Comparison of ENCODE assay signal across 28 cellular contexts in genomic region chr3:50184242-50184978, GRCh38. TPM values are rescaled to one million over a fixed set of nuclear protein-coding genes. Genes with fewer than 3 reads are reported as not detected.
"Had no signal": no experiment of that assay in that cellular context is flagged by ENCODE, and none has a peak within 500 bp of the region (broad histone marks: within the 10 kb centered on the region; RNA-seq: fewer than 3 reads in every experiment).

No MANE protein-coding gene starts in this region.

- H3K36me3 Mint-ChIP-seq: activated CD8-positive, alpha-beta memory T cell treated with anti-CD3 and anti-CD28 coated beads, Interleukin-2, amount 10 ng/mL, durations not matched to agents 7 days and 5 days; activated naive CD8-positive, alpha-beta T cell treated with anti-CD3 and anti-CD28 coated beads, Interleukin-2, amount 10 ng/mL, durations not matched to agents 7 days and 5 days had no signal

- H3K27ac ChIP-seq: foreskin keratinocyte, prostate gland, right atrium auricular region, skin epidermis had no signal

- H3K9me3 ChIP-seq: prostate gland, right atrium auricular region had no signal

- H3K27ac Mint-ChIP-seq: activated CD4-positive, alpha-beta memory T cell treated with anti-CD3 and anti-CD28 coated beads, Interleukin-2, amount 10 ng/mL, durations not matched to agents 7 days and 5 days; activated CD8-positive, alpha-beta memory T cell treated with anti-CD3 and anti-CD28 coated beads, Interleukin-2, amount 10 ng/mL, durations not matched to agents 7 days and 5 days; activated naive CD8-positive, alpha-beta T cell treated with anti-CD3 and anti-CD28 coated beads, Interleukin-2, amount 10 ng/mL, durations not matched to agents 7 days and 5 days; effector memory CD8-positive, alpha-beta T cell; T-helper 2 cell treated with Interferon-gamma antibody and Interleukin-4, amounts not matched to agents 5 μg/mL and 100 μg/mL, for 36 hours had no signal

- ATAC-seq: activated CD8-positive, alpha-beta memory T cell treated with anti-CD3 and anti-CD28 coated beads, Interleukin-2, amount 10 ng/mL, durations not matched to agents 7 days and 5 days; effector memory CD8-positive, alpha-beta T cell; foreskin keratinocyte; left colon; stimulated activated naive CD8-positive, alpha-beta T cell treated with anti-CD3 and anti-CD28 coated beads, Interleukin-15, amount 100 ng/mL, for 72 hours had no signal

- H3K27me3 ChIP-seq: foreskin keratinocyte, right atrium auricular region had no signal

- H3K36me3 ChIP-seq: prostate gland, right atrium auricular region had no signal

- H3K4me1 Mint-ChIP-seq: activated CD4-positive, alpha-beta memory T cell treated with anti-CD3 and anti-CD28 coated beads, Interleukin-2, amount 10 ng/mL, durations not matched to agents 7 days and 5 days; activated CD8-positive, alpha-beta memory T cell treated with anti-CD3 and anti-CD28 coated beads, Interleukin-2, amount 10 ng/mL, durations not matched to agents 7 days and 5 days; stimulated activated naive CD8-positive, alpha-beta T cell treated with anti-CD3 and anti-CD28 coated beads, Interleukin-15, amount 100 ng/mL, for 72 hours had no signal

- DNase-seq: activated CD4-positive, alpha-beta memory T cell treated with anti-CD3 and anti-CD28 coated beads, Interleukin-2, amount 10 ng/mL, durations not matched to agents 7 days and 5 days; activated CD4-positive, alpha-beta T cell treated with anti-CD3 and anti-CD28 coated beads for 48 hours; activated CD4-positive, CD25-positive, alpha-beta regulatory T cell; activated CD8-positive, alpha-beta memory T cell treated with anti-CD3 and anti-CD28 coated beads, Interleukin-2, amount 10 ng/mL, durations not matched to agents 7 days and 5 days; activated naive CD4-positive, alpha-beta T cell treated with Interleukin-2 at 50 U/mL for 16 hours; activated naive CD8-positive, alpha-beta T cell treated with anti-CD3 and anti-CD28 coated beads, Interleukin-2, amount 10 ng/mL, durations not matched to agents 7 days and 5 days; amygdala; dermis blood vessel endothelial cell; effector memory CD8-positive, alpha-beta T cell; foreskin keratinocyte; glutamatergic neuron; hippocampal formation; islet precursor cell; left colon; stimulated activated CD4-positive, alpha-beta T cell treated with anti-CD3 and anti-CD28 coated beads, Interleukin-15, amount 100 ng/mL, for 24 hours; stimulated activated CD4-positive, alpha-beta T cell treated with anti-CD3 and anti-CD28 coated beads, Interleukin-2, amount 100 ng/mL, for 48 hours; stimulated activated naive CD8-positive, alpha-beta T cell treated with anti-CD3 and anti-CD28 coated beads, Interleukin-15, amount 100 ng/mL, for 72 hours had no signal

- H3K9me3 Mint-ChIP-seq: activated CD4-positive, alpha-beta memory T cell treated with anti-CD3 and anti-CD28 coated beads, Interleukin-2, amount 10 ng/mL, durations not matched to agents 7 days and 5 days; activated naive CD8-positive, alpha-beta T cell treated with anti-CD3 and anti-CD28 coated beads, Interleukin-2, amount 10 ng/mL, durations not matched to agents 7 days and 5 days; effector memory CD8-positive, alpha-beta T cell; stimulated activated naive CD8-positive, alpha-beta T cell treated with anti-CD3 and anti-CD28 coated beads, Interleukin-15, amount 100 ng/mL, for 72 hours; T-helper 2 cell treated with Interferon-gamma antibody and Interleukin-4, amounts not matched to agents 5 μg/mL and 100 μg/mL, for 36 hours had no signal

- H3K4me3 Mint-ChIP-seq: activated CD4-positive, alpha-beta memory T cell treated with anti-CD3 and anti-CD28 coated beads, Interleukin-2, amount 10 ng/mL, durations not matched to agents 7 days and 5 days; activated CD8-positive, alpha-beta memory T cell treated with anti-CD3 and anti-CD28 coated beads, Interleukin-2, amount 10 ng/mL, durations not matched to agents 7 days and 5 days; activated naive CD8-positive, alpha-beta T cell treated with anti-CD3 and anti-CD28 coated beads, Interleukin-2, amount 10 ng/mL, durations not matched to agents 7 days and 5 days; effector memory CD8-positive, alpha-beta T cell; stimulated activated naive CD8-positive, alpha-beta T cell treated with anti-CD3 and anti-CD28 coated beads, Interleukin-15, amount 100 ng/mL, for 72 hours; T-helper 2 cell treated with Interferon-gamma antibody and Interleukin-4, amounts not matched to agents 5 μg/mL and 100 μg/mL, for 36 hours had no signal

- H3K4me3 ChIP-seq: prostate gland, right atrium auricular region, skin epidermis had no signal

- H3K4me1 ChIP-seq: foreskin keratinocyte, prostate gland, right atrium auricular region had no signal

RNA-seq across cellular contexts. Expression of gene GNAT1, which starts 7.0 kb away (rescaled TPM):
- total RNA-seq: activated CD4-positive, alpha-beta memory T cell treated with anti-CD3 and anti-CD28 coated beads, Interleukin-2, amount 10 ng/mL, durations not matched to agents 7 days and 5 days; activated CD8-positive, alpha-beta memory T cell treated with anti-CD3 and anti-CD28 coated beads, Interleukin-2, amount 10 ng/mL, durations not matched to agents 7 days and 5 days; activated naive CD8-positive, alpha-beta T cell treated with anti-CD3 and anti-CD28 coated beads, Interleukin-2, amount 10 ng/mL, durations not matched to agents 7 days and 5 days; cardiac septum; dermis blood vessel endothelial cell; fibroblast of lung; foreskin keratinocyte; left colon; lung microvascular endothelial cell; osteoblast; prostate gland; right atrium auricular region; temporal lobe; urinary bladder had no signal
- polyA plus RNA-seq: fibroblast of lung, foreskin keratinocyte, neural cell, urinary bladder had no signal

RNA-seq across cellular contexts. Expression of gene SLC38A3, which starts 20.7 kb away (rescaled TPM):
- total RNA-seq: activated CD4-positive, alpha-beta memory T cell treated with anti-CD3 and anti-CD28 coated beads, Interleukin-2, amount 10 ng/mL, durations not matched to agents 7 days and 5 days; activated CD8-positive, alpha-beta memory T cell treated with anti-CD3 and anti-CD28 coated beads, Interleukin-2, amount 10 ng/mL, durations not matched to agents 7 days and 5 days; activated naive CD8-positive, alpha-beta T cell treated with anti-CD3 and anti-CD28 coated beads, Interleukin-2, amount 10 ng/mL, durations not matched to agents 7 days and 5 days; dermis blood vessel endothelial cell; fibroblast of lung; foreskin keratinocyte; left colon; lung microvascular endothelial cell had no signal
- polyA plus RNA-seq: neural cell had no signal
